In genomic region chr2:153477096-153477555, GRCh38 we compare ENCODE assay signal across 9 cellular contexts. TPM values are rescaled to one million over a fixed set of nuclear protein-coding genes. Genes with fewer than 3 reads are reported as not detected.
A peak's percentile ranks its signal among the peaks of the same experiment; 100 is the strongest.
DNase-seq lines count a peak whose midpoint lies in the region; ATAC-seq, FAIRE-seq and TF ChIP-seq lines count a peak whose summit lies in the region.
"Had no signal": no experiment of that assay in that cellular context is flagged by ENCODE, and none has a peak within 500 bp of the region (broad histone marks: within the 10 kb centered on the region; RNA-seq: fewer than 3 reads in every experiment).

No MANE protein-coding gene starts in this region.

- H3K27ac Mint-ChIP-seq in natural killer cell (no peak overlapping the region), HFFc6 (no peak overlapping the region)
- H3K27ac Mint-ChIP-seq in natural killer cell treated with Interleukin-12 subunit alpha and Interleukin-12 subunit beta and Interleukin-15 and Interleukin-18, amount 100 ng/mL, for 72 hours = no peak overlapping the region

- no peak overlapping the region for H3K27ac ChIP-seq in WERI-Rb-1
- no peak overlapping the region for H3K27ac ChIP-seq in kidney (ENCODE audit: low read depth in 2 of 2, low read length in 2 of 2)
- peak overlapping the region; percentile 49 to 77 for H3K27ac ChIP-seq in uterus

- TF ChIP-seq POLR2A in uterus (IDR thresholded peaks at IDR 0.05) = no peak

- H3K9me3 Mint-ChIP-seq in natural killer cell (no peaks in the 10 kb centered on the region), HFFc6 (no peaks in the 10 kb centered on the region)
- H3K9me3 Mint-ChIP-seq in natural killer cell treated with Interleukin-12 subunit alpha and Interleukin-12 subunit beta and Interleukin-15 and Interleukin-18, amount 100 ng/mL, for 72 hours = no peaks in the 10 kb centered on the region

- peaks cover 13 to 17% of the 10 kb centered on the region in 2 donors for H3K4me1 Mint-ChIP-seq in natural killer cell
- H3K4me1 Mint-ChIP-seq in natural killer cell treated with Interleukin-12 subunit alpha and Interleukin-12 subunit beta and Interleukin-15 and Interleukin-18, amount 100 ng/mL, for 72 hours (ENCODE audit: low read depth in 2 of 2) = peaks cover 6 to 10% of the 10 kb centered on the region in 2 donors
- H3K4me1 Mint-ChIP-seq in HFFc6 (ENCODE audit: low read depth) = peaks cover 5% of the 10 kb centered on the region; the same call in 1 of the 2 replicates

- ATAC-seq in natural killer cell (no peak), GM21717 (IDR thresholded peaks at IDR 0.05; ENCODE audit: unreplicated experiment) (no peak), GM18909 (IDR thresholded peaks at IDR 0.05; ENCODE audit: poor library complexity, unreplicated experiment) (no peak)
- ATAC-seq in natural killer cell treated with Interleukin-12 subunit alpha and Interleukin-12 subunit beta and Interleukin-15 and Interleukin-18, amount 100 ng/mL, for 72 hours = no peak

- DNase-seq in natural killer cell = no peak
- DNase-seq in natural killer cell treated with Interleukin-12 subunit alpha and Interleukin-12 subunit beta and Interleukin-15 and Interleukin-18, amount 100 ng/mL, for 72 hours (ENCODE audit: low spot score) = no peak
- peak; percentile 36 for DNase-seq in WERI-Rb-1
- peak; percentile 49 for DNase-seq in kidney
- peak; percentile 25 to 32 for DNase-seq in uterus
- no peak for DNase-seq in HFFc6
- DNase-seq: GF-D8 had no signal

- H3K9me3 ChIP-seq in WERI-Rb-1 (ENCODE audit: severe bottlenecking) (no peaks in the 10 kb centered on the region), kidney (ENCODE audit: control insufficient read depth in 1 of 2, low read length in 2 of 2) (no peaks in the 10 kb centered on the region), uterus (no peaks in the 10 kb centered on the region)

- H3K4me1 ChIP-seq in kidney (ENCODE audit: control insufficient read depth in 1 of 2, insufficient read depth in 1 of 2, low read depth in 1 of 2, low read length in 2 of 2) = peaks cover 5 to 14% of the 10 kb centered on the region in 2 donors
- no peaks in the 10 kb centered on the region for H3K4me1 ChIP-seq in uterus

- H3K36me3 Mint-ChIP-seq in natural killer cell (no peaks in the 10 kb centered on the region), HFFc6 (ENCODE audit: low read depth) (no peaks in the 10 kb centered on the region)
- no peaks in the 10 kb centered on the region for H3K36me3 Mint-ChIP-seq in natural killer cell treated with Interleukin-12 subunit alpha and Interleukin-12 subunit beta and Interleukin-15 and Interleukin-18, amount 100 ng/mL, for 72 hours

- H3K36me3 ChIP-seq in WERI-Rb-1 (no peaks in the 10 kb centered on the region), kidney (ENCODE audit: control insufficient read depth in 1 of 2, insufficient read depth in 2 of 2, low read length in 2 of 2) (no peaks in the 10 kb centered on the region), uterus (no peaks in the 10 kb centered on the region)

- H3K27me3 ChIP-seq in WERI-Rb-1 (ENCODE audit: insufficient read depth, low read depth, severe bottlenecking) = peaks cover 43% of the 10 kb centered on the region
- no peaks in the 10 kb centered on the region for H3K27me3 ChIP-seq in uterus

- H3K27me3 Mint-ChIP-seq in natural killer cell (ENCODE audit: low read depth in 2 of 2) (peaks cover 32 to 52% of the 10 kb centered on the region in 2 donors), HFFc6 (ENCODE audit: insufficient read depth) (peaks cover 18% of the 10 kb centered on the region)
- peaks cover 22 to 50% of the 10 kb centered on the region in 2 donors for H3K27me3 Mint-ChIP-seq in natural killer cell treated with Interleukin-12 subunit alpha and Interleukin-12 subunit beta and Interleukin-15 and Interleukin-18, amount 100 ng/mL, for 72 hours

- H3K9ac ChIP-seq in kidney (ENCODE audit: low read length in 2 of 2) = no peak overlapping the region

- H3K4me3 ChIP-seq in WERI-Rb-1 (ENCODE audit: low read depth, low read length) (peak overlapping the region; percentile 46), kidney (ENCODE audit: low read length in 2 of 2) (peak overlapping the region in 1 of 2 donors; percentile 53), uterus (peak overlapping the region; percentile 39 to 49)

- H3K4me3 Mint-ChIP-seq in natural killer cell (peak overlapping the region; percentile 85), HFFc6 (no peak overlapping the region)
- H3K4me3 Mint-ChIP-seq in natural killer cell treated with Interleukin-12 subunit alpha and Interleukin-12 subunit beta and Interleukin-15 and Interleukin-18, amount 100 ng/mL, for 72 hours = no peak overlapping the region

- intact Hi-C loops in natural killer cell (cut with micrococcal nuclease) (no loop called here), kidney (cut with DNase I) (no loop called here), uterus (cut with DNase I; ENCODE audit: low total_unique reads) (no loop called here)

- FAIRE-seq in kidney (lab: Jason Lieb, UNC) = no peak

- TF ChIP-seq CTCF in natural killer cell (IDR thresholded peaks at IDR 0.05) = no peak
- no peak for TF ChIP-seq CTCF in WERI-Rb-1 (IDR thresholded peaks at IDR 0.05; ENCODE audit: low read depth, low read length)
- no peak for TF ChIP-seq CTCF in kidney (IDR thresholded peaks at IDR 0.05; ENCODE audit: borderline replicate concordance, extremely low read depth, insufficient read depth)
- peak in 2 of 4 experiments; percentile 5 to 34 for TF ChIP-seq CTCF in uterus (IDR thresholded peaks at IDR 0.05)
- TF ChIP-seq CTCF in HFFc6 (IDR thresholded peaks at IDR 0.05) = no peak

RNA-seq across cellular contexts. Expression of gene RPRM, which starts 1.4 kb away (rescaled TPM):
- total RNA-seq in natural killer cell (not detected), kidney (0.16 TPM), uterus (10 to 100 TPM in 2 of 4 donors, 1 to 10 TPM in 1, not detected in 1; 1.0 to 54.1 (median 34.8) TPM)
- total RNA-seq in natural killer cell treated with Interleukin-12 subunit alpha and Interleukin-12 subunit beta and Interleukin-15 and Interleukin-18, amount 100 ng/mL, for 72 hours = not detected
- 1.3 TPM for polyA plus RNA-seq in kidney (ENCODE audit: insufficient read depth, low read depth, low replicate concordance)
- not detected for total RNA-seq in HFFc6 (2021; fragmentation: NEBNext Ultra II Directional; extraction: Animal tissue kit (Norgen Biotek cat#: 25700))

Comparison
In these comparisons a context has a peak if more than half of its experiments do, and no peak if none do; other contexts are left out.
1. DNase-seq: peak in WERI-Rb-1 (single experiment), kidney (single experiment) and uterus (2 of 2); none in natural killer cell (single experiment), natural killer cell treated with Interleukin-12 subunit alpha and Interleukin-12 subunit beta and Interleukin-15 and Interleukin-18, amount 100 ng/mL, for 72 hours (single experiment) and HFFc6 (single experiment).
2. H3K27ac ChIP-seq: peak in uterus (2 of 2); none in WERI-Rb-1 (single experiment) and kidney (0 of 2).